Comparison of ENCODE assay signal across 11 cellular contexts in genomic region chr18:63224574-63224973, GRCh38.
DNase-seq lines count a peak whose midpoint lies in the region; ATAC-seq and TF ChIP-seq lines count a peak whose summit lies in the region.
"Had no signal": no experiment of that assay in that cellular context is flagged by ENCODE, and none has a peak within 500 bp of the region (broad histone marks: within the 10 kb centered on the region; RNA-seq: fewer than 3 reads in every experiment).

No MANE protein-coding gene starts in this region.

- TF ChIP-seq CTCF in osteoblast (IDR thresholded peaks at IDR 0.05; ENCODE audit: extremely low read depth, low read depth, low read length) (no peak), vagina (IDR thresholded peaks at IDR 0.05) (no peak)

- H3K27me3 ChIP-seq in osteoblast (ENCODE audit: insufficient read depth, low read length) (peaks cover 7% of the 10 kb centered on the region), vagina (no peaks in the 10 kb centered on the region)

- no peak overlapping the region for H3K4me2 ChIP-seq in osteoblast (ENCODE audit: insufficient read depth, low read length)

- no peak for TF ChIP-seq POLR2A in vagina (IDR thresholded peaks at IDR 0.05)

- intact Hi-C loops in vagina (cut with DNase I), result no loop called here

- H3K4me1 ChIP-seq in osteoblast (ENCODE audit: insufficient read depth, low read length) (no peaks in the 10 kb centered on the region), vagina (peaks cover 10% of the 10 kb centered on the region)

- H3K4me3 ChIP-seq in osteoblast (ENCODE audit: insufficient read depth, low read length) (no peak overlapping the region), vagina (no peak overlapping the region)

- no peaks in the 10 kb centered on the region for H3K79me2 ChIP-seq in osteoblast (ENCODE audit: insufficient read depth, low read length)

- H3K27ac ChIP-seq in osteoblast (ENCODE audit: low read depth, low read length) (no peak overlapping the region), vagina (no peak overlapping the region)

- peak; percentile 48 for ATAC-seq in GM18499 (IDR thresholded peaks at IDR 0.05; ENCODE audit: insufficient read depth, unreplicated experiment)
- peak; percentile 71 for ATAC-seq in HG02759 (IDR thresholded peaks at IDR 0.05; ENCODE audit: unreplicated experiment)
- ATAC-seq: left lobe of liver, Panc1 had no signal

- no peak overlapping the region for H2AFZ ChIP-seq in osteoblast (ENCODE audit: low read length)

- H3K9me3 ChIP-seq in osteoblast (ENCODE audit: low read depth, low read length) (no peaks in the 10 kb centered on the region), vagina (no peaks in the 10 kb centered on the region)

- no peaks in the 10 kb centered on the region for H4K20me1 ChIP-seq in osteoblast (ENCODE audit: insufficient read depth, low read length)

- peak; percentile 65 for DNase-seq in activated CD8-positive, alpha-beta memory T cell treated with anti-CD3 and anti-CD28 coated beads, Interleukin-2, amount 50 U/mL, for 48 hours
- DNase-seq in osteoblast (ENCODE audit: insufficient read length, low spot score, missing footprints) (peak; percentile 71), NCI-H524 treated with DMSO at 0.1 percent for 48 hours (lab: John Stamatoyannopoulos, UW) (no peak), NCI-H2196 treated with DMSO at 0.1 percent for 48 hours (lab: John Stamatoyannopoulos, UW; ENCODE audit: unreplicated experiment) (no peak), vagina (ENCODE audit: extremely low spot score in 2 of 2) (no peak), COR-L47 (lab: John Stamatoyannopoulos, UW) (no peak)
- DNase-seq: NCI-H1436 treated with DMSO at 0.1 percent for 48 hours had no signal

- no peaks in the 10 kb centered on the region for H3K36me3 ChIP-seq in osteoblast (ENCODE audit: insufficient read depth, low read length)
- H3K36me3 ChIP-seq in vagina, result no peaks in the 10 kb centered on the region

Comparison
In these comparisons a context has a peak if more than half of its experiments do, and no peak if none do; other contexts are left out.
1. DNase-seq: peak in activated CD8-positive, alpha-beta memory T cell treated with anti-CD3 and anti-CD28 coated beads, Interleukin-2, amount 50 U/mL, for 48 hours (single experiment) and osteoblast (single experiment); none in NCI-H524 treated with DMSO at 0.1 percent for 48 hours (single experiment), NCI-H2196 treated with DMSO at 0.1 percent for 48 hours (single experiment), vagina (0 of 2) and COR-L47 (single experiment).